2 cellular contexts compared by ENCODE assay signal in genomic region chr7:101470668-101471067, GRCh38.
TF ChIP-seq lines count a peak whose summit lies in the region.

No MANE protein-coding gene starts in this region.

TF ChIP-seq in HEK293, 187 proteins besides CTCF, POLR2A, EP300 and RAD21:
- TF ChIP-seq ATF2 (tag by site-specific recombination; IDR thresholded peaks at IDR 0.05; ENCODE audit: low read depth) (0 out of 2 replicates have a peak, but pooled peaks have one; percentile 6), ZNF157 (tag by site-specific recombination; IDR thresholded peaks at IDR 0.05) (no peak)

TF ChIP-seq in H1, 55 proteins besides CTCF, POLR2A, EP300 and RAD21 (continued from another document):
- 0 out of 2 replicates have a peak, but pooled peaks have one; percentile 45 for TF ChIP-seq USF2 (IDR thresholded peaks at IDR 0.05; ENCODE audit: low read length)
TF ChIP-seq in H1: peak in this region for 1.
